In genomic region chr22:33112606-33113005, GRCh38 we compare ENCODE assay signal across 17 cellular contexts. TPM values are rescaled to one million over a fixed set of nuclear protein-coding genes. Genes with fewer than 3 reads are reported as not detected.
A peak's percentile ranks its signal among the peaks of the same experiment; 100 is the strongest.
DNase-seq lines count a peak whose midpoint lies in the region; TF ChIP-seq lines count a peak whose summit lies in the region.
"Had no signal": no experiment of that assay in that cellular context is flagged by ENCODE, and none has a peak within 500 bp of the region (broad histone marks: within the 10 kb centered on the region; RNA-seq: fewer than 3 reads in every experiment).

No MANE protein-coding gene starts in this region.

- intact Hi-C loops in CD14-positive monocyte (cut with micrococcal nuclease), result no loop called here

- peaks cover 1% of the 10 kb centered on the region for H3K27me3 Mint-ChIP-seq in glutamatergic neuron (ENCODE audit: unreplicated experiment)
- peaks cover 1 to 5% (median 2%) of the 10 kb centered on the region in 3 donors for H3K27me3 Mint-ChIP-seq in CD14-positive monocyte (ENCODE audit: low read depth in 3 of 3)

- no peak for TF ChIP-seq CTCF in glutamatergic neuron (IDR thresholded peaks at IDR 0.05; ENCODE audit: partially characterized antibody, unreplicated experiment)
- no peak for TF ChIP-seq CTCF in CD14-positive monocyte (IDR thresholded peaks at IDR 0.05)

- H3K4me1 Mint-ChIP-seq in glutamatergic neuron (ENCODE audit: low read depth, unreplicated experiment), result peaks cover 38% of the 10 kb centered on the region
- H3K4me1 Mint-ChIP-seq in CD14-positive monocyte, result no peaks in the 10 kb centered on the region

- H3K9me3 Mint-ChIP-seq in glutamatergic neuron (ENCODE audit: unreplicated experiment) (peaks cover 11% of the 10 kb centered on the region), CD14-positive monocyte (peaks cover 0 to 6% (median 0%) of the 10 kb centered on the region in 7 donors)
- H3K9me3 Mint-ChIP-seq: dendritic cell treated with granulocyte-macrophage colony-stimulating factor and Interleukin-4, amounts not matched to agents 40 ng/mL and 50 ng/mL, for 4 days had no signal

- H3K27ac Mint-ChIP-seq in glutamatergic neuron (ENCODE audit: unreplicated experiment) (peak overlapping the region; percentile 80), CD14-positive monocyte (no peak overlapping the region)
- H3K27ac Mint-ChIP-seq: dendritic cell treated with granulocyte-macrophage colony-stimulating factor and Interleukin-4, amounts not matched to agents 40 ng/mL and 50 ng/mL, for 4 days had no signal

- peak; percentile 41 for DNase-seq in G401 (ENCODE audit: low spot score)
- DNase-seq in NCI-H1417 (lab: John Stamatoyannopoulos, UW), result peak; percentile 66 to 95 (median 67)
- peak; percentile 24 for DNase-seq in NCI-H345 treated with DMSO at 0.1 percent for 48 hours (lab: John Stamatoyannopoulos, UW; ENCODE audit: unreplicated experiment)
- peak; percentile 25 for DNase-seq in glutamatergic neuron
- no peak for DNase-seq in NCI-H1436 treated with DMSO at 0.1 percent for 48 hours (lab: John Stamatoyannopoulos, UW)
- no peak for DNase-seq in stimulated activated CD4-positive, alpha-beta T cell treated with anti-CD3 and anti-CD28 coated beads, Interleukin-15, amount 100 ng/mL, for 24 hours
- DNase-seq in CD14-positive monocyte (ENCODE audit: low spot score), result no peak
- DNase-seq: activated CD8-positive, alpha-beta memory T cell treated with anti-CD3 and anti-CD28 coated beads for 24 hours; AML-193; NCI-H226; PC-3; spleen; T1000 had no signal

- in situ Hi-C loops in G401 (cut with HindIII; ENCODE audit: low sequenced_read_pairs), result no loop called here

- H3K36me3 Mint-ChIP-seq in glutamatergic neuron (ENCODE audit: unreplicated experiment) (no peaks in the 10 kb centered on the region), CD14-positive monocyte (no peaks in the 10 kb centered on the region)

- peak overlapping the region; percentile 59 for H3K4me3 Mint-ChIP-seq in glutamatergic neuron (ENCODE audit: unreplicated experiment)
- H3K4me3 Mint-ChIP-seq in CD14-positive monocyte, result no peak overlapping the region
- H3K4me3 Mint-ChIP-seq: dendritic cell treated with granulocyte-macrophage colony-stimulating factor and Interleukin-4, amounts not matched to agents 40 ng/mL and 50 ng/mL, for 4 days had no signal

RNA-seq across cellular contexts. Expression of gene SYN3, which starts 54.4 kb away (rescaled TPM):
- total RNA-seq in G401 (2014; rRNA removed; shearing (Covaris generic)), result not detected in 2 replicates
- total RNA-seq in glutamatergic neuron (ENCODE audit: unreplicated experiment), result 69.6 TPM
- not detected for polyA plus RNA-seq in CD14-positive monocyte
- total RNA-seq: esophagus mucosa, PC-3, renal cortical epithelial cell, SJSA1 had no signal

Comparison
In these comparisons a context has a peak if more than half of its experiments do, and no peak if none do; other contexts are left out.
1. DNase-seq: peak in G401 (single experiment), NCI-H1417 (3 of 3), NCI-H345 treated with DMSO at 0.1 percent for 48 hours (single experiment) and glutamatergic neuron (single experiment); none in NCI-H1436 treated with DMSO at 0.1 percent for 48 hours (single experiment), stimulated activated CD4-positive, alpha-beta T cell treated with anti-CD3 and anti-CD28 coated beads, Interleukin-15, amount 100 ng/mL, for 24 hours (single experiment) and CD14-positive monocyte (single experiment).
2. RNA of gene SYN3, which starts 54.4 kb away (total RNA-seq): 69.6 TPM in glutamatergic neuron (single experiment); not detected in G401; every median in the first group is over 10 times any median in the second.